10 cellular contexts compared by ENCODE assay signal in genomic region chr4:153233761-153234371, GRCh38. TPM values are rescaled to one million over a fixed set of nuclear protein-coding genes. Genes with fewer than 3 reads are reported as not detected.
DNase-seq lines count a peak whose midpoint lies in the region; FAIRE-seq and TF ChIP-seq lines count a peak whose summit lies in the region.
"Had no signal": no experiment of that assay in that cellular context is flagged by ENCODE, and none has a peak within 500 bp of the region (broad histone marks: within the 10 kb centered on the region; RNA-seq: fewer than 3 reads in every experiment).

No MANE protein-coding gene starts in this region.

- FAIRE-seq in small intestine (lab: Jason Lieb, UNC), result no peak

- DNase-seq in HCEC 1CT (peak; percentile 75), SJCRH30 (peak; percentile 25 to 74), fibroblast of villous mesenchyme (ENCODE audit: low read depth) (peak; percentile 94), small intestine (peak; percentile 46), SIG-M5 treated with dmso at 0.1 percent for 504 hours (lab: John Stamatoyannopoulos, UW; ENCODE audit: unreplicated experiment) (no peak), SW480 (ENCODE audit: low spot score) (no peak)
- DNase-seq in activated CD8-positive, alpha-beta memory T cell treated with anti-CD3 and anti-CD28 coated beads, Interleukin-2, amount 50 U/mL, for 4 hours, result no peak
- DNase-seq: activated naive CD4-positive, alpha-beta T cell treated with anti-CD3 and anti-CD28 coated beads, Interleukin-2, amount 10 ng/mL, durations not matched to agents 7 days and 5 days; left cardiac atrium; T-cell had no signal

- WGBS in small intestine, 3 donors, result 38 to 47% (median 43%) methylated on average over 5 of the region's 5 CpGs

- H3K36me3 ChIP-seq in SJCRH30, result peaks cover 8% of the 10 kb centered on the region
- H3K36me3 ChIP-seq in small intestine (ENCODE audit: control insufficient read depth in 2 of 2, insufficient read depth in 2 of 2, low read length in 2 of 2), result peaks cover 0 to 3% of the 10 kb centered on the region in 2 donors

- TF ChIP-seq CTCF in fibroblast of villous mesenchyme (IDR thresholded peaks at IDR 0.05; ENCODE audit: insufficient read depth, low read depth, low read length), result no peak

- no peak overlapping the region for H3K4me3 ChIP-seq in SJCRH30
- H3K4me3 ChIP-seq in fibroblast of villous mesenchyme (ENCODE audit: low read depth, low read length), result no peak overlapping the region
- H3K4me3 ChIP-seq in small intestine (ENCODE audit: low read depth in 1 of 2, low read length in 2 of 2), result no peak overlapping the region

- peaks cover 28% of the 10 kb centered on the region for H3K4me1 ChIP-seq in SJCRH30
- H3K4me1 ChIP-seq in small intestine (ENCODE audit: control insufficient read depth in 2 of 2, insufficient read depth in 1 of 2, low read depth in 1 of 2, low read length in 1 of 2), result peaks cover 0 to 3% of the 10 kb centered on the region in 2 donors

- H3K27me3 ChIP-seq in SJCRH30 (no peaks in the 10 kb centered on the region), small intestine (ENCODE audit: control insufficient read depth in 2 of 2, insufficient read depth in 2 of 2, low read length in 2 of 2) (peaks cover 0 to 3% of the 10 kb centered on the region in 2 donors)

- H3K9me3 ChIP-seq in SJCRH30 (replicated peaks) (no peaks in the 10 kb centered on the region), small intestine (ENCODE audit: control insufficient read depth, low read depth) (no peaks in the 10 kb centered on the region)

- H3K27ac ChIP-seq in SJCRH30 (peak overlapping the region; percentile 56), small intestine (ENCODE audit: low read depth in 1 of 2, low read length in 1 of 2) (no peak overlapping the region)

RNA-seq across cellular contexts. Expression of gene TRIM2, which starts 29.6 kb away (rescaled TPM):
- 26.0 and 30.8 TPM in 2 replicates for total RNA-seq in SJCRH30 (2014; rRNA removed; shearing (Covaris generic))
- 35.1 and 38.0 TPM in 2 replicates for total RNA-seq in fibroblast of villous mesenchyme
- polyA plus RNA-seq in small intestine, result 10 to 100 TPM; 17.8 to 22.7 (median 21.5) TPM

Comparison
In these comparisons a context has a peak if more than half of its experiments do, and no peak if none do; other contexts are left out.
1. DNase-seq: peak in HCEC 1CT (single experiment), SJCRH30 (2 of 2), fibroblast of villous mesenchyme (single experiment) and small intestine (single experiment); none in SIG-M5 treated with dmso at 0.1 percent for 504 hours (single experiment), SW480 (single experiment) and activated CD8-positive, alpha-beta memory T cell treated with anti-CD3 and anti-CD28 coated beads, Interleukin-2, amount 50 U/mL, for 4 hours (single experiment).